Comparison of ENCODE assay signal across 27 cellular contexts in the genomic region with DNA sequence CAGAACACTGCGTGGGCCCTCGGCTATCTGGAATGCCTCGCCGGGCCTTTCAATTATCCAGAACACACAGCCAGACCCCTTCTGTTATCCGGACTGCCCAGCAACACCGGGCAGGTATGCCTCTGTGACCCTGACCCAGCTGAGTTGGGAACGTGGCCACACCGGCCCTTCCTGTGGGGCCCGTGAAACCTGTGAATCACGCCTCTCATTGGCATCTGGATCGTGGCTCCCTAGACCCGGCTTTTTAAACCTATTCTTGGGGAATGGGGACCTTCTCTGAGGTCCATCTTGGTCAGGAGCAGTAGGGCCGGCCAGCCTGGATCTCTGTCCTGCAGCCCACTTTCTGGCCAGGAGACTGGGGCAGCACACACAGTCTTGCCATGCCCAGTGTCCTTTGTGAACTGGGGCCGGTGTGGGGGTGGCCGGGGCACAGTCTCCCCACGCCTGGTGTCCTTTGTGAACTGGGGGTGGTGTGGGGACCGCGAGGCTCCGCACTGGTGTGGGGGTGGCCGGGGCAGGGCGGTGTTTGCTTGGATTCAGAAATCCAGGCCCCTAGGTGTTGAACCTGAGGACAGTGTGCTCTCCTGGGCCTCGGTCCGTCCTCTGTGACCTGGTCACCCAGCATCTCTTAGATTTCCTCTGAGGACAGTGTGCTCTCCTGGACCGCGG. TPM values are rescaled to one million over a fixed set of nuclear protein-coding genes. Genes with fewer than 3 reads are reported as not detected.
A peak's percentile ranks its signal among the peaks of the same experiment; 100 is the strongest.
DNase-seq lines count a peak whose midpoint lies in the region; ATAC-seq and TF ChIP-seq lines count a peak whose summit lies in the region.
"Had no signal": no experiment of that assay in that cellular context is flagged by ENCODE, and none has a peak within 500 bp of the region (broad histone marks: within the 10 kb centered on the region; RNA-seq: fewer than 3 reads in every experiment).

No MANE protein-coding gene starts in this region.

- H2BK20ac ChIP-seq in H9 (ENCODE audit: low read depth, low read length, poor library complexity, severe bottlenecking), result no peak overlapping the region

- H3K4me3 Mint-ChIP-seq in H9 (peak overlapping the region in 1 of 2 experiments; percentile 2; a peak in 2 of 5 replicates), chondrocyte (ENCODE audit: unreplicated experiment) (no peak overlapping the region), progenitor cell of endocrine pancreas (ENCODE audit: low read depth) (no peak overlapping the region)
- no peak overlapping the region for H3K4me3 Mint-ChIP-seq in activated T-cell treated with anti-CD3 and anti-CD28 coated beads, Interleukin-2, amount 50 U/mL, for 72 hours
- H3K4me3 Mint-ChIP-seq: activated CD4-positive, alpha-beta T cell treated with anti-CD3 and anti-CD28 coated beads, Interleukin-2, amount 10 ng/mL, durations not matched to agents 24 days and 14 days; activated T-helper 1 cell treated with anti-CD3 and anti-CD28 coated beads, Interleukin-12 subunit alpha, Interleukin-12 subunit beta, Interleukin-2, Interleukin-4 antibody, amounts not matched to agents 30 ng/mL and 10 ng/mL and 1 ng/mL, durations not matched to agents 14 hours and 24 hours and 36 hours; B cell; CD8-positive, alpha-beta memory T cell; neural crest cell had no signal

- no peaks in the 10 kb centered on the region for H3K27me3 Mint-ChIP-seq in H9 (ENCODE audit: low read depth)
- no peaks in the 10 kb centered on the region for H3K27me3 Mint-ChIP-seq in chondrocyte (ENCODE audit: low read depth)
- no peaks in the 10 kb centered on the region for H3K27me3 Mint-ChIP-seq in progenitor cell of endocrine pancreas
- no peaks in the 10 kb centered on the region for H3K27me3 Mint-ChIP-seq in activated T-cell treated with anti-CD3 and anti-CD28 coated beads, Interleukin-2, amount 50 U/mL, for 72 hours (ENCODE audit: low read depth)
- H3K27me3 Mint-ChIP-seq: activated CD4-positive, alpha-beta T cell treated with anti-CD3 and anti-CD28 coated beads, Interleukin-2, amount 10 ng/mL, durations not matched to agents 24 days and 14 days had no signal

- H3K23me2 ChIP-seq in H9 (ENCODE audit: insufficient read length, low read depth, low read length, poor library complexity, severe bottlenecking), result no peaks in the 10 kb centered on the region

- no peaks in the 10 kb centered on the region for H3K9me3 ChIP-seq in H9 (ENCODE audit: control insufficient read depth, low read depth, low read length)

- WGBS in H9 (ENCODE audit: extremely low coverage, insufficient read length, low lambda C conversion rate), result no CpG with 5 or more reads among the region's 25 CpGs

- H3K27ac ChIP-seq in H9 (ENCODE audit: insufficient read length, low read depth, low read length), result no peak overlapping the region
- H3K27ac ChIP-seq: RWPE1 had no signal

- H3K14ac ChIP-seq in H9 (ENCODE audit: insufficient read depth, low read length), result no peak overlapping the region

- H3K36me3 Mint-ChIP-seq in H9 (ENCODE audit: insufficient read depth in 1 of 3, low read depth in 3 of 3) (peaks cover 0 to 14% (median 6%) of the 10 kb centered on the region in 3 experiments; a peak in 6 of 7 replicates), chondrocyte (ENCODE audit: low read depth) (peaks cover 1% of the 10 kb centered on the region), progenitor cell of endocrine pancreas (ENCODE audit: insufficient read depth) (no peaks in the 10 kb centered on the region)
- no peaks in the 10 kb centered on the region for H3K36me3 Mint-ChIP-seq in activated T-cell treated with anti-CD3 and anti-CD28 coated beads, Interleukin-2, amount 50 U/mL, for 72 hours (ENCODE audit: insufficient read depth in 2 of 2)
- H3K36me3 Mint-ChIP-seq: CD8-positive, alpha-beta memory T cell had no signal

- H3K18ac ChIP-seq in H9 (ENCODE audit: insufficient read length, low read depth, low read length), result no peak overlapping the region

- H3K4ac ChIP-seq in H9 (ENCODE audit: low read depth, low read length), result no peak overlapping the region

- H3K27ac Mint-ChIP-seq in H9 (peak overlapping the region; percentile 8 to 91 (median 11)), chondrocyte (ENCODE audit: unreplicated experiment) (peak overlapping the region; percentile 49), progenitor cell of endocrine pancreas (peak overlapping the region; percentile 43)
- no peak overlapping the region for H3K27ac Mint-ChIP-seq in activated T-cell treated with anti-CD3 and anti-CD28 coated beads, Interleukin-2, amount 50 U/mL, for 72 hours
- H3K27ac Mint-ChIP-seq: activated CD4-positive, alpha-beta T cell treated with anti-CD3 and anti-CD28 coated beads, Interleukin-2, amount 10 ng/mL, durations not matched to agents 24 days and 14 days; activated T-helper 1 cell treated with anti-CD3 and anti-CD28 coated beads, Interleukin-12 subunit alpha, Interleukin-12 subunit beta, Interleukin-2, Interleukin-4 antibody, amounts not matched to agents 30 ng/mL and 10 ng/mL and 1 ng/mL, durations not matched to agents 14 hours and 24 hours and 36 hours; B cell; CD8-positive, alpha-beta memory T cell had no signal

- peaks cover 3% of the 10 kb centered on the region for H3K4me1 ChIP-seq in H9 (ENCODE audit: insufficient read depth, low read length)

- H3K23ac ChIP-seq in H9 (ENCODE audit: insufficient read length, low read depth, low read length), result no peak overlapping the region

- H3K4me2 ChIP-seq in H9 (ENCODE audit: insufficient read depth, insufficient read length, low read length), result no peak overlapping the region

- TF ChIP-seq CTCF in H9 (conservative IDR thresholded peaks at IDR 0.05) (no peak), chondrocyte (IDR thresholded peaks at IDR 0.05) (no peak), progenitor cell of endocrine pancreas (IDR thresholded peaks at IDR 0.05; ENCODE audit: unreplicated experiment) (no peak)

- H3K9ac ChIP-seq in H9 (ENCODE audit: extremely low read depth, insufficient read length, low read length), result no peak overlapping the region

- peaks cover 52 to 63% of the 10 kb centered on the region in 2 experiments for H3K4me1 Mint-ChIP-seq in H9
- H3K4me1 Mint-ChIP-seq in chondrocyte (ENCODE audit: low read depth), result peaks cover 49% of the 10 kb centered on the region
- H3K4me1 Mint-ChIP-seq in progenitor cell of endocrine pancreas (ENCODE audit: low read depth), result peaks cover 36% of the 10 kb centered on the region
- H3K4me1 Mint-ChIP-seq in activated T-cell treated with anti-CD3 and anti-CD28 coated beads, Interleukin-2, amount 50 U/mL, for 72 hours (ENCODE audit: low read depth), result no peaks in the 10 kb centered on the region
- H3K4me1 Mint-ChIP-seq: activated CD4-positive, alpha-beta T cell treated with anti-CD3 and anti-CD28 coated beads, Interleukin-2, amount 10 ng/mL, durations not matched to agents 24 days and 14 days; B cell; CD8-positive, alpha-beta memory T cell had no signal

- peaks cover 4% of the 10 kb centered on the region for H4K20me1 ChIP-seq in H9 (ENCODE audit: control insufficient read depth, insufficient read depth, insufficient read length)

- H3K9me3 Mint-ChIP-seq in H9 (no peaks in the 10 kb centered on the region), chondrocyte (ENCODE audit: low read depth) (no peaks in the 10 kb centered on the region), progenitor cell of endocrine pancreas (ENCODE audit: low read depth) (no peaks in the 10 kb centered on the region)
- no peaks in the 10 kb centered on the region for H3K9me3 Mint-ChIP-seq in activated T-cell treated with anti-CD3 and anti-CD28 coated beads, Interleukin-2, amount 50 U/mL, for 72 hours
- H3K9me3 Mint-ChIP-seq: activated CD4-positive, alpha-beta T cell treated with anti-CD3 and anti-CD28 coated beads, Interleukin-2, amount 10 ng/mL, durations not matched to agents 24 days and 14 days; activated T-helper 1 cell treated with anti-CD3 and anti-CD28 coated beads, Interleukin-12 subunit alpha, Interleukin-12 subunit beta, Interleukin-2, Interleukin-4 antibody, amounts not matched to agents 30 ng/mL and 10 ng/mL and 1 ng/mL, durations not matched to agents 14 hours and 24 hours and 36 hours; CD8-positive, alpha-beta memory T cell; neural crest cell had no signal

- no peaks in the 10 kb centered on the region for H3K27me3 ChIP-seq in H9 (ENCODE audit: insufficient read depth, low read length)

- no peak overlapping the region for H3T11ph ChIP-seq in H9 (ENCODE audit: low read length)

- peaks cover 17% of the 10 kb centered on the region for H3K79me1 ChIP-seq in H9 (ENCODE audit: insufficient read depth, low read depth, low read length, poor library complexity, severe bottlenecking)

- peaks cover 79% of the 10 kb centered on the region; the same call in 1 of the 2 replicates for H3K79me2 ChIP-seq in H9 (ENCODE audit: insufficient read depth, low read length)

- H4K91ac ChIP-seq in H9 (ENCODE audit: insufficient read length, low read depth, low read length), result no peak overlapping the region

- H2BK15ac ChIP-seq in H9 (ENCODE audit: low read depth, low read length), result no peak overlapping the region

- H2BK5ac ChIP-seq in H9 (ENCODE audit: insufficient read length, low read length), result no peak overlapping the region

- no peak overlapping the region for H2AK5ac ChIP-seq in H9 (ENCODE audit: insufficient read length, low read length)

- no peak overlapping the region for H3K56ac ChIP-seq in H9 (ENCODE audit: insufficient read length, low read depth, low read length)

- H2BK12ac ChIP-seq in H9 (ENCODE audit: insufficient read length, low read depth, low read length), result no peak overlapping the region

- H2BK120ac ChIP-seq in H9 (ENCODE audit: low read depth, low read length, poor library complexity, severe bottlenecking), result no peak overlapping the region

- H4K8ac ChIP-seq in H9 (replicated peaks; ENCODE audit: insufficient read length, low read depth, low read length), result no peak overlapping the region

- no peak for DNase-seq in H9
- peak; percentile 58 for DNase-seq in chondrocyte (ENCODE audit: low spot score)
- peak; percentile 46 for DNase-seq in islet precursor cell
- DNase-seq in progenitor cell of endocrine pancreas (ENCODE audit: low spot score, unreplicated experiment), result no peak
- DNase-seq in LoVo (ENCODE audit: low spot score), result no peak
- no peak for DNase-seq in activated T-cell treated with anti-CD3 and anti-CD28 coated beads, Interleukin-2, amount 50 U/mL, for 72 hours
- DNase-seq: activated CD4-positive, alpha-beta T cell treated with anti-CD3 and anti-CD28 coated beads, Interleukin-2, amount 10 ng/mL, durations not matched to agents 24 days and 14 days; activated naive CD4-positive, alpha-beta T cell treated with anti-CD3 and anti-CD28 coated beads, Interleukin-2, amount 50 U/mL, for 16 hours; amygdala; caudate nucleus; GF-D8; Kasumi-1; left colon; NCI-H1092; NCI-H187 treated with DMSO at 0.1 percent for 48 hours; NCI-H2227 treated with DMSO at 0.1 percent for 48 hours; NCI-H69; small intestine; stimulated activated CD4-positive, alpha-beta T cell treated with anti-CD3 and anti-CD28 coated beads, Interleukin-2, amount 100 ng/mL, for 24 hours; substantia nigra had no signal

- no peak overlapping the region for H4K5ac ChIP-seq in H9 (ENCODE audit: insufficient read length, low read depth, low read length)

- H2AFZ ChIP-seq in H9 (ENCODE audit: low read length), result no peak overlapping the region

- no peak for ATAC-seq in activated CD4-positive, CD25-positive, alpha-beta regulatory T cell treated with anti-CD3 and anti-CD28 coated beads, Interleukin-2, amount 50 U/mL, for 24 hours
- ATAC-seq in HG02610 (IDR thresholded peaks at IDR 0.05; ENCODE audit: unreplicated experiment), result no peak
- no peak for ATAC-seq in activated T-cell treated with anti-CD3 and anti-CD28 coated beads, Interleukin-2, amount 50 U/mL, for 72 hours (replicated peaks in 1 of 2)
- ATAC-seq: left colon had no signal

RNA-seq across cellular contexts. Expression of a gene that starts 11.1 kb away (rescaled TPM):
- 232 and 234 TPM in 2 replicates for total RNA-seq in H9 (2021)
- total RNA-seq in chondrocyte, result 322 to 628 TPM (median 616 TPM) in 3 replicates
- total RNA-seq in progenitor cell of endocrine pancreas, result 271 TPM in 2 replicates
- 1 to 10 TPM; 4.9 to 7.5 TPM for total RNA-seq in activated T-cell treated with anti-CD3 and anti-CD28 coated beads, Interleukin-2, amount 50 U/mL, for 72 hours

Comparison
In these comparisons a context has a peak if more than half of its experiments do, and no peak if none do; other contexts are left out.
1. DNase-seq: peak in chondrocyte (single experiment) and islet precursor cell (single experiment); none in H9 (single experiment), progenitor cell of endocrine pancreas (single experiment), LoVo (single experiment) and activated T-cell treated with anti-CD3 and anti-CD28 coated beads, Interleukin-2, amount 50 U/mL, for 72 hours (0 of 2).
2. RNA of a gene that starts 11.1 kb away (total RNA-seq): 322 to 628 TPM in chondrocyte, 271 TPM in progenitor cell of endocrine pancreas and 232 to 234 TPM in H9; 4.9 to 7.5 TPM in activated T-cell treated with anti-CD3 and anti-CD28 coated beads, Interleukin-2, amount 50 U/mL, for 72 hours; every median in the first group is over 10 times any median in the second.